1 cellular context compared by ENCODE assay signal in the genomic region with DNA sequence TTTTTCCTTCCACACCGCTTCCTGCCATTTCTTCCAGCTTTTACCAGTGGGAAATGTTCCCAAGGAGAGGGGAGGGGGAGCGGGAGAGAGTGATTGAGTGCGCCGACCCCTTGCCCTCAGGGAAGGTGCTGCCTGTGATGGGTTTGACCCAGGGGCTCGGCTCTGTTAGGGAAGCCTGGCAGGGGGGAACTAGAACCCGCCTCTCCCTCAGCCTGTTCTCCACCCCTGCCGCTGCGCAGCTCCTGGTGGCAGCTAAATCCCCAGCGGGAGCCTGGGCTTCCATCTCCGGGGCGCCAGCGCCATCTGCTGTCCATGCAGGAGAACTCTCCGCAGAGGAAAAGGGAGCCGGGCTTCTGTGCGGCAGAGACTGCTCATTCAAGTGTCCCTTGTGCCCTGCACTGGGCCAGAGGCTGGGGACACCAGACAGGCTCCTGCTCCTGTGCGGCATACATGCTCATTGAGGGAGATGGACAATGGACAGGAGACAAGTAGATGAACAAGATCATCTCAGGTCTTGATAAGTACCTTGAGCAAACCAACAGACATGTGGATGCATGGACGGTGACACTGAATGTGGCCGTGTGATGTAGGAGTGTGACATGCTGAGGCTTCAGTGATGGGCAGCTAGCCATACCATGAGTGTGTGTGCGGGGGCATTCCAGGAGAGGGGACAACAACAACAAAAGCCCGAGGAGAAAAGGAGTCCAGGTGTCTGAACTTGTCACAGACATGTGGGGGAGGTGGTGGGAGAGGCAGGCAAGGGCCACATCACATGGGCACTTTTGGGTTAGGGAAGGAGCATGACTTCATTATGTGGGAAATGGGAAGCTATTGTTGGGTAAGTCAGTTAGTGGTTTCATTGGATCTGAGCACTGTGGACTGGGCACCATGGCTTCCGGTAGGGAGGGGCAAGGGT.
TF ChIP-seq lines count a peak whose summit lies in the region.

No MANE protein-coding gene starts in this region.

TF ChIP-seq in K562, 482 proteins besides CTCF, POLR2A, EP300 and RAD21 (continued from another document):
- TF ChIP-seq, protein P1, sequence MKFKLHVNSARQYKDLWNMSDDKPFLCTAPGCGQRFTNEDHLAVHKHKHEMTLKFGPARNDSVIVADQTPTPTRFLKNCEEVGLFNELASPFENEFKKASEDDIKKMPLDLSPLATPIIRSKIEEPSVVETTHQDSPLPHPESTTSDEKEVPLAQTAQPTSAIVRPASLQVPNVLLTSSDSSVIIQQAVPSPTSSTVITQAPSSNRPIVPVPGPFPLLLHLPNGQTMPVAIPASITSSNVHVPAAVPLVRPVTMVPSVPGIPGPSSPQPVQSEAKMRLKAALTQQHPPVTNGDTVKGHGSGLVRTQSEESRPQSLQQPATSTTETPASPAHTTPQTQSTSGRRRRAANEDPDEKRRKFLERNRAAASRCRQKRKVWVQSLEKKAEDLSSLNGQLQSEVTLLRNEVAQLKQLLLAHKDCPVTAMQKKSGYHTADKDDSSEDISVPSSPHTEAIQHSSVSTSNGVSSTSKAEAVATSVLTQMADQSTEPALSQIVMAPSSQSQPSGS (CRISPR knock-in tag; IDR thresholded peaks at IDR 0.05) = no peak
